In the genomic region with DNA sequence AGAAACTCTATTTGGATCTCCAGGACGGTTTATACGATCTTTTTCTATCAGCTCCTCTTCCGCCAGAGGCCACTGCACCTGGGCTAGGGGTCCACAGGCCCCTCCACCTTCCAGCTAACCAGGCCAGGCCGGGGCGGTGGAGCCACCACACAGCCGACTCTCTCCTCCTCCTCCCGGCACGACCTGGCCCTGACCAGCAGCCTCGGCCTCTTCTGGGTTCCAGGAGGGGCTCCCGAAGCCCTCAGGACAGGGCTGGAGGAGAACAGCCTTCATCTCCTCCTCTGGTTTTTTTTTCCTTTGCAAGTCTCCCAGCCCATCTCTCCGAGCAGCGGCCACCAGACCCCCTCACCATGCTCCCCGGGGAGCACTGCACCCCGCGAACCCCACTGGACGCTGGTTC, we compare ENCODE assay signal across 2 cellular contexts.
TF ChIP-seq lines count a peak whose summit lies in the region.

No MANE protein-coding gene starts in this region.

TF ChIP-seq in WTC11, 78 proteins besides CTCF, POLR2A, EP300 and RAD21:
- TF ChIP-seq NFYB (CRISPR knock-in tag; conservative IDR thresholded peaks at IDR 0.05; ENCODE audit: low read depth) (no peak), PRRX2 (CRISPR knock-in tag; IDR thresholded peaks at IDR 0.05) (no peak), ZNF671 (CRISPR knock-in tag; IDR thresholded peaks at IDR 0.05) (no peak)
- TF ChIP-seq, protein P1, sequence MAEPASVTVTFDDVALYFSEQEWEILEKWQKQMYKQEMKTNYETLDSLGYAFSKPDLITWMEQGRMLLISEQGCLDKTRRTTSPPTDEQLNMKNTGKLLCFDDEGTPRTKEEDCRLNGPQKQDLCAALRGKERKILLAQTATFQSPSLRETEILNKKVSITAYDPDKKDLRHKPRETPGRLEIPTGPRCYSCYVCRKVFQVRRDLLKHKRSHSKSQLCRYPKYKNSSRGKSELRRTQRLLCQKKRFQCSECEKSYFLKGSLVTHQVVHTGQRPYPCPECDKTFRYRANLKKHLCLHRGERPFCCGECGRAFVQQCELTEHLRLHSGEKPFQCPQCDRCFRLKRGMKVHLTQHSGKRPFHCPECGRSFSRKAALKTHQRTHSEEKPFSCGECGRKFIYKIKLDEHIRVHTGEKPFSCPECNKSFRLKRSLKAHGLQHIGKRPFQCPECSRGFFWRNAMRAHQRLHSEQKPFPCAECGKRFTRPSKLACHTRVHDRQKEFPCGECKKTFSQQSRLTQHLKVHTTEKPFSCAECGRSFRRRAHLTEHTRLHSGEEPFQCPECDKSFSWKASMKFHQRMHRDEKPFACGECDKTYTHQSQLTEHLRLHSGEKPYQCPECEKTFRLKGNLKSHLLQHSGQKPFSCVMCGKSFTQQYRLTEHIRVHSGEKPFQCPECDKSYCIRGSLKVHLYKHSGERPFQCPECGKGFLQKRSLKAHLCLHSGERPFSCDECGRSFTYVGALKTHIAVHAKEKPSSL (CRISPR knock-in tag; conservative IDR thresholded peaks at IDR 0.05): no peak
- TF ChIP-seq, protein P2, sequence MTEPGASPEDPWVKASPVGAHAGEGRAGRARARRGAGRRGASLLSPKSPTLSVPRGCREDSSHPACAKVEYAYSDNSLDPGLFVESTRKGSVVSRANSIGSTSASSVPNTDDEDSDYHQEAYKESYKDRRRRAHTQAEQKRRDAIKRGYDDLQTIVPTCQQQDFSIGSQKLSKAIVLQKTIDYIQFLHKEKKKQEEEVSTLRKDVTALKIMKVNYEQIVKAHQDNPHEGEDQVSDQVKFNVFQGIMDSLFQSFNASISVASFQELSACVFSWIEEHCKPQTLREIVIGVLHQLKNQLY (CRISPR knock-in tag; IDR thresholded peaks at IDR 0.05): no peak
TF ChIP-seq in WTC11: peak in this region for 0.

TF ChIP-seq in HepG2, 621 proteins besides CTCF, POLR2A, EP300 and RAD21:
- TF ChIP-seq SETDB1 (CRISPR knock-in tag; IDR thresholded peaks at IDR 0.05; ENCODE audit: borderline replicate concordance) (no peak), ZNF24 (IDR thresholded peaks at IDR 0.05) (no peak), ZNF644 (CRISPR knock-in tag; IDR thresholded peaks at IDR 0.05; ENCODE audit: low read depth) (no peak), GABPB1 (CRISPR knock-in tag; IDR thresholded peaks at IDR 0.05) (no peak), ZNF10 (CRISPR knock-in tag; IDR thresholded peaks at IDR 0.05; ENCODE audit: borderline replicate concordance, low read depth) (no peak), POLR2AphosphoS5 (IDR thresholded peaks at IDR 0.05; ENCODE audit: low read depth, low read length) (no peak), ZNF460 (CRISPR knock-in tag; IDR thresholded peaks at IDR 0.05; ENCODE audit: borderline replicate concordance) (no peak), ZNF768 (CRISPR knock-in tag; IDR thresholded peaks at IDR 0.05) (no peak), ZNF12 (CRISPR knock-in tag; IDR thresholded peaks at IDR 0.05) (no peak), SRSF9 (IDR thresholded peaks at IDR 0.05; ENCODE audit: borderline replicate concordance, insufficient read depth, low read depth, low read length, poor library complexity, severe bottlenecking) (no peak), ZNF558 (CRISPR knock-in tag; IDR thresholded peaks at IDR 0.05; ENCODE audit: borderline replicate concordance) (no peak), RELA (CRISPR knock-in tag; IDR thresholded peaks at IDR 0.05) (no peak)
- TF ChIP-seq, protein P3, sequence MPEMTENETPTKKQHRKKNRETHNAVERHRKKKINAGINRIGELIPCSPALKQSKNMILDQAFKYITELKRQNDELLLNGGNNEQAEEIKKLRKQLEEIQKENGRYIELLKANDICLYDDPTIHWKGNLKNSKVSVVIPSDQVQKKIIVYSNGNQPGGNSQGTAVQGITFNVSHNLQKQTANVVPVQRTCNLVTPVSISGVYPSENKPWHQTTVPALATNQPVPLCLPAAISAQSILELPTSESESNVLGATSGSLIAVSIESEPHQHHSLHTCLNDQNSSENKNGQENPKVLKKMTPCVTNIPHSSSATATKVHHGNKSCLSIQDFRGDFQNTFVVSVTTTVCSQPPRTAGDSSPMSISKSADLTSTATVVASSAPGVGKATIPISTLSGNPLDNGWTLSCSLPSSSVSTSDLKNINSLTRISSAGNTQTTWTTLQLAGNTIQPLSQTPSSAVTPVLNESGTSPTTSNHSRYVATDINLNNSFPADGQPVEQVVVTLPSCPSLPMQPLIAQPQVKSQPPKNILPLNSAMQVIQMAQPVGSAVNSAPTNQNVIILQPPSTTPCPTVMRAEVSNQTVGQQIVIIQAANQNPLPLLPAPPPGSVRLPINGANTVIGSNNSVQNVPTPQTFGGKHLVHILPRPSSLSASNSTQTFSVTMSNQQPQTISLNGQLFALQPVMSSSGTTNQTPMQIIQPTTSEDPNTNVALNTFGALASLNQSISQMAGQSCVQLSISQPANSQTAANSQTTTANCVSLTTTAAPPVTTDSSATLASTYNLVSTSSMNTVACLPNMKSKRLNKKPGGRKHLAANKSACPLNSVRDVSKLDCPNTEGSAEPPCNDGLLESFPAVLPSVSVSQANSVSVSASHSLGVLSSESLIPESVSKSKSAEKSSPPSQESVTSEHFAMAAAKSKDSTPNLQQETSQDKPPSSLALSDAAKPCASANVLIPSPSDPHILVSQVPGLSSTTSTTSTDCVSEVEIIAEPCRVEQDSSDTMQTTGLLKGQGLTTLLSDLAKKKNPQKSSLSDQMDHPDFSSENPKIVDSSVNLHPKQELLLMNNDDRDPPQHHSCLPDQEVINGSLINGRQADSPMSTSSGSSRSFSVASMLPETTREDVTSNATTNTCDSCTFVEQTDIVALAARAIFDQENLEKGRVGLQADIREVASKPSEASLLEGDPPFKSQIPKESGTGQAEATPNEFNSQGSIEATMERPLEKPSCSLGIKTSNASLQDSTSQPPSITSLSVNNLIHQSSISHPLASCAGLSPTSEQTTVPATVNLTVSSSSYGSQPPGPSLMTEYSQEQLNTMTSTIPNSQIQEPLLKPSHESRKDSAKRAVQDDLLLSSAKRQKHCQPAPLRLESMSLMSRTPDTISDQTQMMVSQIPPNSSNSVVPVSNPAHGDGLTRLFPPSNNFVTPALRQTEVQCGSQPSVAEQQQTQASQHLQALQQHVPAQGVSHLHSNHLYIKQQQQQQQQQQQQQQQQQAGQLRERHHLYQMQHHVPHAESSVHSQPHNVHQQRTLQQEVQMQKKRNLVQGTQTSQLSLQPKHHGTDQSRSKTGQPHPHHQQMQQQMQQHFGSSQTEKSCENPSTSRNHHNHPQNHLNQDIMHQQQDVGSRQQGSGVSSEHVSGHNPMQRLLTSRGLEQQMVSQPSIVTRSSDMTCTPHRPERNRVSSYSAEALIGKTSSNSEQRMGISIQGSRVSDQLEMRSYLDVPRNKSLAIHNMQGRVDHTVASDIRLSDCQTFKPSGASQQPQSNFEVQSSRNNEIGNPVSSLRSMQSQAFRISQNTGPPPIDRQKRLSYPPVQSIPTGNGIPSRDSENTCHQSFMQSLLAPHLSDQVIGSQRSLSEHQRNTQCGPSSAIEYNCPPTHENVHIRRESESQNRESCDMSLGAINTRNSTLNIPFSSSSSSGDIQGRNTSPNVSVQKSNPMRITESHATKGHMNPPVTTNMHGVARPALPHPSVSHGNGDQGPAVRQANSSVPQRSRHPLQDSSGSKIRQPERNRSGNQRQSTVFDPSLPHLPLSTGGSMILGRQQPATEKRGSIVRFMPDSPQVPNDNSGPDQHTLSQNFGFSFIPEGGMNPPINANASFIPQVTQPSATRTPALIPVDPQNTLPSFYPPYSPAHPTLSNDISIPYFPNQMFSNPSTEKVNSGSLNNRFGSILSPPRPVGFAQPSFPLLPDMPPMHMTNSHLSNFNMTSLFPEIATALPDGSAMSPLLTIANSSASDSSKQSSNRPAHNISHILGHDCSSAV (CRISPR knock-in tag; IDR thresholded peaks at IDR 0.05; ENCODE audit: borderline replicate concordance): no peak
- TF ChIP-seq, protein P4, sequence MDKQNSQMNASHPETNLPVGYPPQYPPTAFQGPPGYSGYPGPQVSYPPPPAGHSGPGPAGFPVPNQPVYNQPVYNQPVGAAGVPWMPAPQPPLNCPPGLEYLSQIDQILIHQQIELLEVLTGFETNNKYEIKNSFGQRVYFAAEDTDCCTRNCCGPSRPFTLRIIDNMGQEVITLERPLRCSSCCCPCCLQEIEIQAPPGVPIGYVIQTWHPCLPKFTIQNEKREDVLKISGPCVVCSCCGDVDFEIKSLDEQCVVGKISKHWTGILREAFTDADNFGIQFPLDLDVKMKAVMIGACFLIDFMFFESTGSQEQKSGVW (CRISPR knock-in tag; IDR thresholded peaks at IDR 0.05; ENCODE audit: borderline replicate concordance): no peak
- TF ChIP-seq, protein P5, sequence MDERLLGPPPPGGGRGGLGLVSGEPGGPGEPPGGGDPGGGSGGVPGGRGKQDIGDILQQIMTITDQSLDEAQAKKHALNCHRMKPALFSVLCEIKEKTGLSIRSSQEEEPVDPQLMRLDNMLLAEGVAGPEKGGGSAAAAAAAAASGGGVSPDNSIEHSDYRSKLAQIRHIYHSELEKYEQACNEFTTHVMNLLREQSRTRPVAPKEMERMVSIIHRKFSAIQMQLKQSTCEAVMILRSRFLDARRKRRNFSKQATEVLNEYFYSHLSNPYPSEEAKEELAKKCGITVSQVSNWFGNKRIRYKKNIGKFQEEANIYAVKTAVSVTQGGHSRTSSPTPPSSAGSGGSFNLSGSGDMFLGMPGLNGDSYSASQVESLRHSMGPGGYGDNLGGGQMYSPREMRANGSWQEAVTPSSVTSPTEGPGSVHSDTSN (CRISPR knock-in tag; IDR thresholded peaks at IDR 0.05): no peak
